Comparison of ENCODE assay signal across 11 cellular contexts in the genomic region with DNA sequence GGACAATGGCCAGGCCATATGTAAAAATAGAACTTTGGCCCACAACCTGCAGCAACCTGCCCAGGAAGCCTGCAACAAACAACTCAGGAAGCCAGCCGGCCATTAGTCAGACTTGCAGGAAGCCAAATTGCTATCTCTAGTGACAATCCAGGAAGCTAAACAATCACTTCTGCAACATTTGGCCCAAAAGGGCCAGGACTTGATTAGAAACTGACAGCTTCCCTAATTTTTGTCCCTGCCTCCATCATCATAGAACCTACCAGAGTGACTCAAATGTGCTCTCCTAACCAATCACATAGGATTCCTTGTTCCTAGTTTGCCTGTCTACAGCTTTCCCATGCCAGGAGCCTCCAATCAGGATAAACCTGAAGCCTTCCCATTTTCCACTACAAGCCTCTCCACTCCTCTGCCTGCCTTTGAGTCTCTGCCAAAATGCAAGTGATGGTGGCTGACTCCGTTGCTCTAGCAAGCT.
A peak's percentile ranks its signal among the peaks of the same experiment; 100 is the strongest.
DNase-seq lines count a peak whose midpoint lies in the region; ATAC-seq and TF ChIP-seq lines count a peak whose summit lies in the region.
"Had no signal": no experiment of that assay in that cellular context is flagged by ENCODE, and none has a peak within 500 bp of the region (broad histone marks: within the 10 kb centered on the region; RNA-seq: fewer than 3 reads in every experiment).

No MANE protein-coding gene starts in this region.

- ATAC-seq in GM18858 (IDR thresholded peaks at IDR 0.05; ENCODE audit: unreplicated experiment) (no peak), GM21737 (IDR thresholded peaks at IDR 0.05; ENCODE audit: unreplicated experiment) (no peak)

- no peak overlapping the region for H3K27ac ChIP-seq in HEK293 (ENCODE audit: extremely low read depth, low read depth, low read length)
- H3K27ac ChIP-seq: parathyroid adenoma had no signal

- no peaks in the 10 kb centered on the region for H3K4me1 ChIP-seq in HEK293 (ENCODE audit: control insufficient read depth, insufficient read depth, low read length)
- H3K4me1 ChIP-seq: parathyroid adenoma had no signal

- H3K9me3 ChIP-seq in HEK293 (ENCODE audit: control insufficient read depth, insufficient read depth, low read depth, low read length) = no peaks in the 10 kb centered on the region

- H3K4me3 ChIP-seq in HEK293 (ENCODE audit: low read depth, low read length) (no peak overlapping the region), epithelial cell of esophagus (ENCODE audit: low read length) (no peak overlapping the region)

- POLR2A ChIA-PET in HEK293 (lab: Yijun Ruan, JAX) = no interaction called here

- peak; percentile 9 for DNase-seq in A172 (ENCODE audit: low spot score)
- DNase-seq in NCI-H345 treated with DMSO at 0.1 percent for 48 hours (lab: John Stamatoyannopoulos, UW; ENCODE audit: unreplicated experiment) = peak; percentile 91
- DNase-seq in epithelial cell of esophagus (ENCODE audit: low read depth) = peak; percentile 25
- no peak for DNase-seq in H4 (ENCODE audit: low spot score)
- no peak for DNase-seq in activated CD4-positive, alpha-beta T cell treated with anti-CD3 and anti-CD28 coated beads for 1 hour
- DNase-seq: activated effector memory CD4-positive, alpha-beta T cell treated with anti-CD3 and anti-CD28 coated beads, Interleukin-2, amount 50 U/mL, for 16 hours; stimulated activated CD4-positive, alpha-beta T cell treated with anti-CD3 and anti-CD28 coated beads, Interleukin-2, amount 100 ng/mL, for 48 hours had no signal

- TF ChIP-seq CTCF in HEK293 (tag by site-specific recombination; IDR thresholded peaks at IDR 0.05) = no peak
- no peak for TF ChIP-seq CTCF in epithelial cell of esophagus (IDR thresholded peaks at IDR 0.05; ENCODE audit: insufficient read depth, low read depth, low read length, missing control alignments)

- no peaks in the 10 kb centered on the region for H3K36me3 ChIP-seq in HEK293 (ENCODE audit: control insufficient read depth in 2 of 2, insufficient read depth in 1 of 2, low read length in 2 of 2)

- CTCF ChIA-PET in HEK293 (lab: Yijun Ruan, JAX) = no interaction called here

TF ChIP-seq in HEK293, 187 proteins besides CTCF, POLR2A, EP300 and RAD21:
- TF ChIP-seq ZNF112 (tag by site-specific recombination; IDR thresholded peaks at IDR 0.05) = no peak
- TF ChIP-seq ZNF350 (tag by site-specific recombination; IDR thresholded peaks at IDR 0.05) = peak; percentile 36; the same call in 1 of the 2 replicates
- TF ChIP-seq SETDB1 (IDR thresholded peaks at IDR 0.05; ENCODE audit: insufficient read length, low read length) = peak; percentile 27

Comparison
In these comparisons a context has a peak if more than half of its experiments do, and no peak if none do; other contexts are left out.
1. DNase-seq: peak in A172 (single experiment), NCI-H345 treated with DMSO at 0.1 percent for 48 hours (single experiment) and epithelial cell of esophagus (single experiment); none in H4 (single experiment) and activated CD4-positive, alpha-beta T cell treated with anti-CD3 and anti-CD28 coated beads for 1 hour (single experiment).